In genomic region chr9:82681809-82682208, GRCh38 we compare ENCODE assay signal across 27 cellular contexts.
"Had no signal": no experiment of that assay in that cellular context is flagged by ENCODE, and none has a peak within 500 bp of the region (broad histone marks: within the 10 kb centered on the region; RNA-seq: fewer than 3 reads in every experiment).

No MANE protein-coding gene starts in this region.

- H3K27me3 ChIP-seq: brain microvascular endothelial cell, MG63, SJCRH30 had no signal

- DNase-seq: activated CD4-positive, alpha-beta T cell treated with anti-CD3 and anti-CD28 coated beads, Interleukin-2, amount 10 ng/mL, durations not matched to agents 24 days and 14 days; activated CD4-positive, alpha-beta T cell treated with anti-CD3 and anti-CD28 coated beads, Interleukin-2, amount 50 U/mL, for 4 hours; activated CD8-positive, alpha-beta T cell treated with anti-CD3 and anti-CD28 coated beads for 36 hours; activated effector memory CD4-positive, alpha-beta T cell treated with anti-CD3 and anti-CD28 coated beads, Interleukin-2, amount 50 U/mL, for 16 hours; activated naive CD4-positive, alpha-beta T cell; activated naive CD4-positive, alpha-beta T cell treated with anti-CD3 and anti-CD28 coated beads, Interleukin-2, amount 50 U/mL, for 16 hours; activated naive CD8-positive, alpha-beta T cell treated with anti-CD3 and anti-CD28 coated beads for 36 hours; activated T-cell treated with anti-CD3 and anti-CD28 coated beads, Interleukin-2, amount 50 U/mL, for 1 hour; activated T-cell treated with anti-CD3 and anti-CD28 coated beads, Interleukin-2, amount 50 U/mL, for 72 hours; amniotic stem cell; aorta; brain microvascular endothelial cell; central memory CD4-positive, alpha-beta T cell; Karpas-422; MG63; NCI-H1048; NCI-H1105 treated with DMSO at 0.1 percent for 48 hours; NCI-H1436; NCI-H187; NCI-H2081; NCI-H226; NCI-H446 treated with DMSO at 0.1 percent for 48 hours; NCI-H82; SHP77; SJCRH30; T1000 had no signal

- H3K27ac ChIP-seq: brain microvascular endothelial cell, SJCRH30, SK-N-MC had no signal

- H3K36me3 ChIP-seq: brain microvascular endothelial cell, MG63, SJCRH30 had no signal

- H3K9me3 ChIP-seq: MG63, SJCRH30 had no signal

- H3K4me3 ChIP-seq: MG63, SJCRH30, SK-N-MC had no signal

- H3K4me1 ChIP-seq: SJCRH30 had no signal
